Comparison of ENCODE assay signal across 20 cellular contexts in the genomic region with DNA sequence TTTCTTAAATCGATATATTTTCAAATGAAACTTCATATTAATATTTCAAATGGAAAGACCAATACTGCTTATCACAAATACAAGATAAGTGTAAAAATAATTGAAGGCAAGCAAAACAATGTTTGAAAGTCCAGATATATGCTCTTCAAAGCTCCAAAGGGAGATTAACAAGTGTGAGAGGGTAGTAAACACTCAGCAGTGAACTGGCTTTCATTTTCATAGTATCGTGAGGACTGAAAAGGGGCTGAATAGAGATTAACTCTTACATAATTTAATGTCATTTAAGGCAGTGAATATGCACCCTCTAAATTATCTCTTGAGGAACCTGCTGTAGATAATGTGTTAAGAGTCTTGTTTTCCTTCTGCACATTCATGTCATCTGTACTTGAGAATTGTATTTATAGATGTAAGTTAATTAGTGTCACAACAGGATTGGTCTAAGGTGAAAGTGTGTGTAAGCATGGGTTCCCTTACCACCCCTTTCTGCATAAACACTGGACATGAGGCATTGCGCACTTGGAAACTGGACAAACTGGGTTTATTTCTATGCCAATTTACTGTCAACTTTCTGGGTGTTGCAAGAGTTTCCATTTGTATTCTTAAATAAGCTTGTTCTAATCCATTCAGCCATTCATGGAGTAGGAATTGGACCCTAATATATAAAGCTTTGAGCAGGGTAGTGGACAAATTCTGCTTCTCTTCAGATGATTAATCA.
DNase-seq lines count a peak whose midpoint lies in the region; ATAC-seq, FAIRE-seq and TF ChIP-seq lines count a peak whose summit lies in the region.
"Had no signal": no experiment of that assay in that cellular context is flagged by ENCODE, and none has a peak within 500 bp of the region (broad histone marks: within the 10 kb centered on the region; RNA-seq: fewer than 3 reads in every experiment).

No MANE protein-coding gene starts in this region.

- H3K14ac ChIP-seq in IMR-90 (replicated peaks; ENCODE audit: low read depth, low read length) (no peak overlapping the region), mesenchymal stem cell (ENCODE audit: low read length in 2 of 2) (no peak overlapping the region)

- no peak overlapping the region for H3K4me3 ChIP-seq in IMR-90 (ENCODE audit: insufficient read depth, low read depth, low read length)
- no peak overlapping the region for H3K4me3 ChIP-seq in OCI-LY3 (ENCODE audit: low read length)
- no peak overlapping the region for H3K4me3 ChIP-seq in esophagus squamous epithelium
- H3K4me3 ChIP-seq in mesenchymal stem cell (ENCODE audit: insufficient read depth in 1 of 2, low read depth in 1 of 2, low read length in 2 of 2), result no peak overlapping the region
- no peak overlapping the region for H3K4me3 ChIP-seq in small intestine (ENCODE audit: low read depth in 1 of 2, low read length in 2 of 2)
- H3K4me3 ChIP-seq: lung, spleen, upper lobe of left lung had no signal

- BruUV-seq in IMR-90 (replicated peaks; lab: Mats Ljungman, UMichigan), result no TSS peak

- TF ChIP-seq POLR2A in IMR-90 (IDR thresholded peaks at IDR 0.05; ENCODE audit: low read depth, low read length) (no peak), esophagus squamous epithelium (IDR thresholded peaks at IDR 0.05) (no peak)

- H2BK15ac ChIP-seq in IMR-90 (ENCODE audit: low read depth, low read length) (no peak overlapping the region), mesenchymal stem cell (ENCODE audit: low read depth, poor library complexity, severe bottlenecking) (no peak overlapping the region)

- H3K9me3 ChIP-seq in IMR-90 (ENCODE audit: control insufficient read depth, insufficient read depth, low read length) (no peaks in the 10 kb centered on the region), OCI-LY3 (ENCODE audit: insufficient read depth, low read length) (no peaks in the 10 kb centered on the region), esophagus squamous epithelium (no peaks in the 10 kb centered on the region), mesenchymal stem cell (ENCODE audit: control insufficient read depth, low read length) (no peaks in the 10 kb centered on the region), small intestine (ENCODE audit: control insufficient read depth, low read depth) (no peaks in the 10 kb centered on the region)
- H3K9me3 ChIP-seq: Caco-2, spleen, upper lobe of left lung had no signal

- ATAC-seq in IMR-90 (ENCODE audit: low read depth) (no peak), GM18858 (IDR thresholded peaks at IDR 0.05; ENCODE audit: unreplicated experiment) (no peak)
- ATAC-seq: activated CD4-positive, alpha-beta T cell treated with anti-CD3 and anti-CD28 coated beads for 36 hours had no signal

- H2AK9ac ChIP-seq in IMR-90 (replicated peaks; ENCODE audit: low read depth, low read length, poor library complexity), result no peak overlapping the region

- H3K27ac ChIP-seq in IMR-90 (ENCODE audit: insufficient read depth, low read length) (no peak overlapping the region), OCI-LY3 (ENCODE audit: low read length) (no peak overlapping the region), esophagus squamous epithelium (peak overlapping the region in 3 of 4 donors; percentile 51 to 60 (median 52)), mesenchymal stem cell (ENCODE audit: low read length, poor library complexity, severe bottlenecking) (no peak overlapping the region), small intestine (ENCODE audit: low read depth in 1 of 2, low read length in 1 of 2) (no peak overlapping the region)
- H3K27ac ChIP-seq: C4-2B, spleen had no signal

- in situ Hi-C loops in IMR-90 (cut with MboI; ENCODE audit: low sequenced_read_pairs), result no loop called here

- H3K27me3 ChIP-seq in IMR-90 (ENCODE audit: control insufficient read depth, insufficient read depth, low read length) (no peaks in the 10 kb centered on the region; the same call in 1 of the 2 replicates), OCI-LY3 (ENCODE audit: low read depth, low read length) (no peaks in the 10 kb centered on the region), esophagus squamous epithelium (no peaks in the 10 kb centered on the region), mesenchymal stem cell (ENCODE audit: control insufficient read depth in 1 of 2, insufficient read depth in 1 of 2, low read length in 2 of 2) (no peaks in the 10 kb centered on the region), small intestine (ENCODE audit: control insufficient read depth in 2 of 2, insufficient read depth in 2 of 2, low read length in 2 of 2) (no peaks in the 10 kb centered on the region)
- H3K27me3 ChIP-seq: spleen, upper lobe of left lung had no signal

- H4K91ac ChIP-seq in IMR-90 (ENCODE audit: insufficient read depth, low read depth, low read length) (no peak overlapping the region), mesenchymal stem cell (ENCODE audit: low read length) (no peak overlapping the region)

- H3K79me1 ChIP-seq in IMR-90 (ENCODE audit: low read depth in 1 of 2, low read length in 2 of 2) (no peaks in the 10 kb centered on the region), mesenchymal stem cell (replicated peaks; ENCODE audit: low read length, poor library complexity, severe bottlenecking) (no peaks in the 10 kb centered on the region)

- H3K4ac ChIP-seq in IMR-90 (ENCODE audit: low read depth, low read length) (no peak overlapping the region), mesenchymal stem cell (ENCODE audit: low read depth in 1 of 2, low read length in 2 of 2) (no peak overlapping the region)

- H3K9ac ChIP-seq in IMR-90 (ENCODE audit: low read depth, low read length) (no peak overlapping the region), OCI-LY3 (ENCODE audit: low read length) (no peak overlapping the region), mesenchymal stem cell (ENCODE audit: low read length) (peak overlapping the region; percentile 18)

- no peak for DNase-seq in IMR-90
- no peak for DNase-seq in esophagus squamous epithelium (lab: John Stamatoyannopoulos, UW)
- no peak for DNase-seq in mesenchymal stem cell
- DNase-seq in small intestine, result no peak
- no peak for DNase-seq in foreskin melanocyte
- DNase-seq: activated T-cell treated with anti-CD3 and anti-CD28 coated beads for 4 hours; central memory CD4-positive, alpha-beta T cell; NCI-H1048; NCI-H187; SHP77; spleen had no signal

- H3K18ac ChIP-seq in IMR-90 (ENCODE audit: low read depth, low read length) (no peak overlapping the region), mesenchymal stem cell (ENCODE audit: low read depth in 1 of 2, low read length in 2 of 2) (no peak overlapping the region)

- H2AK5ac ChIP-seq in IMR-90 (ENCODE audit: low read depth, low read length), result no peak overlapping the region
- H2AK5ac ChIP-seq in mesenchymal stem cell (ENCODE audit: low read length, severe bottlenecking), result no peak overlapping the region

- WGBS in IMR-90 (ENCODE audit: extremely low coverage in 2 of 2, insufficient read length in 1 of 2), 2 experiments, result no CpG with 5 or more reads among the region's 3 CpGs
- WGBS in esophagus squamous epithelium, 2 donors, result 56 to 59% methylated on average over 3 of the region's 3 CpGs
- WGBS in mesenchymal stem cell, result 50% methylated on average over 1 of the region's 3 CpGs
- WGBS in small intestine, 3 donors, result 50 to 75% (median 62%) methylated on average over 3 of the region's 3 CpGs

- H3K4me1 ChIP-seq in IMR-90 (ENCODE audit: control insufficient read depth, insufficient read depth, low read length) (peaks cover 4% of the 10 kb centered on the region), OCI-LY3 (ENCODE audit: low read length) (no peaks in the 10 kb centered on the region), esophagus squamous epithelium (peaks cover 0 to 43% (median 19%) of the 10 kb centered on the region in 3 donors), mesenchymal stem cell (ENCODE audit: control insufficient read depth, insufficient read depth, low read depth, low read length) (peaks cover 1% of the 10 kb centered on the region), small intestine (ENCODE audit: control insufficient read depth in 2 of 2, insufficient read depth in 1 of 2, low read depth in 1 of 2, low read length in 1 of 2) (no peaks in the 10 kb centered on the region)

- no peak overlapping the region for H4K5ac ChIP-seq in IMR-90 (ENCODE audit: low read depth, low read length)

- no peak for TF ChIP-seq RAD21 in IMR-90 (IDR thresholded peaks at IDR 0.05; ENCODE audit: low read length)

- TF ChIP-seq CTCF in IMR-90 (conservative IDR thresholded peaks at IDR 0.05; ENCODE audit: low read depth, low read length), result no peak
- no peak for TF ChIP-seq CTCF in OCI-LY3 (IDR thresholded peaks at IDR 0.05; ENCODE audit: low read depth, low read length)
- no peak for TF ChIP-seq CTCF in esophagus squamous epithelium (IDR thresholded peaks at IDR 0.05)

- H3K9me1 ChIP-seq in IMR-90 (ENCODE audit: insufficient read depth, low read length), result no peaks in the 10 kb centered on the region; the same call in 1 of the 2 replicates

- no peak for FAIRE-seq in small intestine (lab: Jason Lieb, UNC)
- FAIRE-seq: astrocyte, keratinocyte had no signal

- H4K20me1 ChIP-seq in IMR-90 (ENCODE audit: insufficient read depth, low read length), result no peaks in the 10 kb centered on the region
- no peaks in the 10 kb centered on the region for H4K20me1 ChIP-seq in OCI-LY3 (ENCODE audit: insufficient read depth, low read length)

- H2BK12ac ChIP-seq in mesenchymal stem cell (ENCODE audit: low read length in 2 of 2), result no peak overlapping the region

- H2BK120ac ChIP-seq in IMR-90 (ENCODE audit: low read depth, low read length), result no peak overlapping the region
- no peak overlapping the region for H2BK120ac ChIP-seq in mesenchymal stem cell (ENCODE audit: low read depth, low read length)

- H4K8ac ChIP-seq in IMR-90 (ENCODE audit: low read depth in 2 of 2, low read length in 2 of 2), result no peak overlapping the region
- no peak overlapping the region for H4K8ac ChIP-seq in mesenchymal stem cell (ENCODE audit: low read length)

- H3K56ac ChIP-seq in IMR-90 (ENCODE audit: extremely low read depth, insufficient read depth, low read length), result no peak overlapping the region

- H3K23ac ChIP-seq in IMR-90 (ENCODE audit: low read depth, low read length) (no peak overlapping the region), mesenchymal stem cell (ENCODE audit: low read length in 2 of 2) (no peak overlapping the region)

- H3K4me2 ChIP-seq in IMR-90 (ENCODE audit: low read depth, low read length) (peak overlapping the region; percentile 18; the same call in 1 of the 2 replicates), OCI-LY3 (ENCODE audit: low read length) (0 out of 2 replicates have a peak overlapping the region, but pooled peaks have one; percentile 10), mesenchymal stem cell (ENCODE audit: low read length, poor library complexity, severe bottlenecking) (no peak overlapping the region)

- H2AFZ ChIP-seq in IMR-90 (replicated peaks; ENCODE audit: low read length, poor library complexity), result no peak overlapping the region
- H2AFZ ChIP-seq in OCI-LY3 (ENCODE audit: low read depth, low read length), result no peak overlapping the region
- no peak overlapping the region for H2AFZ ChIP-seq in mesenchymal stem cell (ENCODE audit: low read depth, low read length)

- no peak overlapping the region for H2BK20ac ChIP-seq in IMR-90 (ENCODE audit: low read depth, low read length)

- CTCF ChIA-PET in IMR-90 (lab: Yijun Ruan, JAX), result no interaction called here

- H2BK5ac ChIP-seq in IMR-90 (ENCODE audit: low read depth, low read length, poor library complexity, severe bottlenecking) (no peak overlapping the region), mesenchymal stem cell (ENCODE audit: low read depth, low read length, poor library complexity, severe bottlenecking) (no peak overlapping the region)

- H3K79me2 ChIP-seq in OCI-LY3 (ENCODE audit: low read length), result no peaks in the 10 kb centered on the region

- POLR2A ChIA-PET in IMR-90 (lab: Charles Lee; ENCODE audit: unreplicated experiment), result no interaction called here

- intact Hi-C loops in IMR-90 (cut with micrococcal nuclease), result loop anchor here (5.0 kb wide), 1 partner anchor 79 kb away; the partner anchor contains the start of gene SESTD1
- intact Hi-C loops in esophagus squamous epithelium (cut with DNase I), result loop anchor here (10.0 kb wide), 1 partner anchor 117 kb away; no protein-coding TSS in a partner anchor

- dilution Hi-C loops in IMR-90 (cut with HindIII; ENCODE audit: low sequenced_read_pairs, unreplicated experiment), result no loop called here

- H3K36me3 ChIP-seq in IMR-90 (ENCODE audit: control insufficient read depth, insufficient read depth, low read length) (no peaks in the 10 kb centered on the region), OCI-LY3 (replicated peaks; ENCODE audit: low read depth, low read length) (no peaks in the 10 kb centered on the region), esophagus squamous epithelium (no peaks in the 10 kb centered on the region), mesenchymal stem cell (ENCODE audit: control insufficient read depth in 1 of 2, insufficient read depth in 2 of 2, low read depth in 1 of 2, low read length in 2 of 2) (no peaks in the 10 kb centered on the region), small intestine (ENCODE audit: control insufficient read depth in 2 of 2, insufficient read depth in 2 of 2, low read length in 2 of 2) (no peaks in the 10 kb centered on the region)
- H3K36me3 ChIP-seq: spleen, upper lobe of left lung had no signal

Comparison
In these comparisons a context has a peak if more than half of its experiments do, and no peak if none do; other contexts are left out.
1. H3K27ac ChIP-seq: peak in esophagus squamous epithelium (3 of 4); none in IMR-90 (single experiment), OCI-LY3 (single experiment), mesenchymal stem cell (single experiment) and small intestine (0 of 2).